15 cellular contexts compared by ENCODE assay signal in genomic region chr3:134331811-134332199, GRCh38. TPM values are rescaled to one million over a fixed set of nuclear protein-coding genes. Genes with fewer than 3 reads are reported as not detected.
A peak's percentile ranks its signal among the peaks of the same experiment; 100 is the strongest.
DNase-seq lines count a peak whose midpoint lies in the region; ATAC-seq and TF ChIP-seq lines count a peak whose summit lies in the region.
"Had no signal": no experiment of that assay in that cellular context is flagged by ENCODE, and none has a peak within 500 bp of the region (broad histone marks: within the 10 kb centered on the region; RNA-seq: fewer than 3 reads in every experiment).

No MANE protein-coding gene starts in this region.

- no peak for ATAC-seq in PC-3
- ATAC-seq in HG02610 (IDR thresholded peaks at IDR 0.05; ENCODE audit: unreplicated experiment), result no peak
- no peak for ATAC-seq in HG03520 (IDR thresholded peaks at IDR 0.05; ENCODE audit: unreplicated experiment)
- no peak for ATAC-seq in HG02884 (IDR thresholded peaks at IDR 0.05; ENCODE audit: unreplicated experiment)

- POLR2A ChIA-PET in PC-3 (lab: Charles Lee; ENCODE audit: unreplicated experiment), result no interaction called here

- H3F3A ChIP-seq in PC-3 (ENCODE audit: low read length, unreplicated experiment) (peaks cover 3% of the 10 kb centered on the region), neural progenitor cell (ENCODE audit: low read depth) (peaks cover 21% of the 10 kb centered on the region)

- H3K4me3 Mint-ChIP-seq in neural progenitor cell (no peak overlapping the region), type B pancreatic cell (peak overlapping the region; percentile 77)
- H3K4me3 Mint-ChIP-seq: stimulated activated naive CD8-positive, alpha-beta T cell treated with anti-CD3 and anti-CD28 coated beads, Interleukin-15, Interleukin-2, amounts not matched to agents 100 ng/mL and 50 ng/mL, for 24 hours had no signal

- CTCF ChIA-PET in PC-3 (lab: Charles Lee), result no interaction called here

- H3K4me1 Mint-ChIP-seq in neural progenitor cell (peaks cover 54% of the 10 kb centered on the region), type B pancreatic cell (ENCODE audit: unreplicated experiment) (peaks cover 34% of the 10 kb centered on the region)

- H3K27me3 Mint-ChIP-seq in neural progenitor cell (ENCODE audit: insufficient read depth, low read depth), result peaks cover 11% of the 10 kb centered on the region
- H3K27me3 Mint-ChIP-seq in type B pancreatic cell, result no peaks in the 10 kb centered on the region
- H3K27me3 Mint-ChIP-seq: stimulated activated naive CD8-positive, alpha-beta T cell treated with anti-CD3 and anti-CD28 coated beads, Interleukin-15, Interleukin-2, amounts not matched to agents 100 ng/mL and 50 ng/mL, for 24 hours had no signal

- DNase-seq in PC-3 (no peak), epithelial cell of esophagus (ENCODE audit: low read depth) (no peak), neural progenitor cell (ENCODE audit: low spot score) (no peak), type B pancreatic cell (ENCODE audit: extremely low spot score, unreplicated experiment) (no peak)
- no peak for DNase-seq in stimulated activated naive CD4-positive, alpha-beta T cell (lab: John Stamatoyannopoulos, UW)
- DNase-seq: activated CD4-positive, CD25-positive, alpha-beta regulatory T cell; activated T-cell treated with anti-CD3 and anti-CD28 coated beads, Interleukin-2, amount 50 U/mL, for 1 hour; amygdala; effector CD4-positive, alpha-beta T cell; NCI-H1694 treated with DMSO at 0.1 percent for 48 hours had no signal

- H3K36me3 Mint-ChIP-seq in neural progenitor cell, result no peaks in the 10 kb centered on the region
- H3K36me3 Mint-ChIP-seq in type B pancreatic cell, result no peaks in the 10 kb centered on the region

- no peaks in the 10 kb centered on the region for H3K9me3 Mint-ChIP-seq in neural progenitor cell
- no peaks in the 10 kb centered on the region for H3K9me3 Mint-ChIP-seq in type B pancreatic cell
- H3K9me3 Mint-ChIP-seq: stimulated activated naive CD8-positive, alpha-beta T cell treated with anti-CD3 and anti-CD28 coated beads, Interleukin-15, Interleukin-2, amounts not matched to agents 100 ng/mL and 50 ng/mL, for 24 hours had no signal

- BruUV-seq in PC-3 (replicated peaks; lab: Mats Ljungman, UMichigan), result no TSS peak

- H3K9me3 ChIP-seq in PC-3 (ENCODE audit: low read length), result no peaks in the 10 kb centered on the region
- H3K9me3 ChIP-seq in neural progenitor cell (ENCODE audit: low read depth), result no peaks in the 10 kb centered on the region

- H4K20me1 ChIP-seq in PC-3 (ENCODE audit: low read length) (no peaks in the 10 kb centered on the region), neural progenitor cell (ENCODE audit: low read depth) (no peaks in the 10 kb centered on the region)

- no peak overlapping the region for H3K27ac Mint-ChIP-seq in neural progenitor cell
- H3K27ac Mint-ChIP-seq in type B pancreatic cell, result peak overlapping the region; percentile 73
- H3K27ac Mint-ChIP-seq: stimulated activated naive CD8-positive, alpha-beta T cell treated with anti-CD3 and anti-CD28 coated beads, Interleukin-15, Interleukin-2, amounts not matched to agents 100 ng/mL and 50 ng/mL, for 24 hours had no signal

- no peaks in the 10 kb centered on the region for H3K27me3 ChIP-seq in PC-3 (ENCODE audit: low read length)
- H3K27me3 ChIP-seq in neural progenitor cell, result no peaks in the 10 kb centered on the region

- peak overlapping the region; percentile 37; the same call in 1 of the 2 replicates for H3K4me2 ChIP-seq in PC-3 (ENCODE audit: low read length)
- peak overlapping the region; percentile 31 for H3K4me2 ChIP-seq in neural progenitor cell
- H3K4me2 ChIP-seq: KMS-11 had no signal

- H3K36me3 ChIP-seq in PC-3 (ENCODE audit: low read depth, low read length) (no peaks in the 10 kb centered on the region), neural progenitor cell (no peaks in the 10 kb centered on the region)

- H3K9ac ChIP-seq in PC-3 (ENCODE audit: low read length), result no peak overlapping the region
- H3K9ac ChIP-seq in neural progenitor cell, result no peak overlapping the region
- H3K9ac ChIP-seq: KMS-11 had no signal

- H3K4me1 ChIP-seq in PC-3 (ENCODE audit: insufficient read depth, low read length), result peaks cover 35% of the 10 kb centered on the region
- peaks cover 54% of the 10 kb centered on the region for H3K4me1 ChIP-seq in neural progenitor cell

- TF ChIP-seq CTCF in PC-3 (conservative IDR thresholded peaks at IDR 0.05; ENCODE audit: low read depth, low read length) (no peak), epithelial cell of esophagus (IDR thresholded peaks at IDR 0.05; ENCODE audit: insufficient read depth, low read depth, low read length, missing control alignments) (no peak), neural progenitor cell (IDR thresholded peaks at IDR 0.05) (no peak), type B pancreatic cell (conservative IDR thresholded peaks at IDR 0.05) (no peak)

- intact Hi-C loops in PC-3 (cut with micrococcal nuclease), result no loop called here

- H2AFZ ChIP-seq in PC-3 (ENCODE audit: low read length) (no peak overlapping the region), neural progenitor cell (replicated peaks) (no peak overlapping the region)

- H3K27ac ChIP-seq in PC-3 (ENCODE audit: low read length), result no peak overlapping the region
- no peak overlapping the region for H3K27ac ChIP-seq in neural progenitor cell
- H3K27ac ChIP-seq: KMS-11 had no signal

- no peaks in the 10 kb centered on the region for H3K9me2 ChIP-seq in PC-3 (replicated peaks; ENCODE audit: low read length)

- H3K79me2 ChIP-seq in PC-3 (ENCODE audit: low read length) (no peaks in the 10 kb centered on the region), neural progenitor cell (ENCODE audit: low read depth) (no peaks in the 10 kb centered on the region)

- no peak overlapping the region for H3K4me3 ChIP-seq in PC-3 (ENCODE audit: low read length)
- peak overlapping the region; percentile 10 for H3K4me3 ChIP-seq in epithelial cell of esophagus (ENCODE audit: low read length)
- no peak overlapping the region for H3K4me3 ChIP-seq in neural progenitor cell

RNA-seq across cellular contexts. Expression of gene AMOTL2, which starts 42.4 kb away (rescaled TPM):
- 96.0 and 124 TPM in 2 replicates for total RNA-seq in PC-3 (2014; rRNA removed)
- total RNA-seq in neural progenitor cell (ENCODE audit: low replicate concordance), result 62.9 and 121 TPM in 2 replicates
- total RNA-seq in type B pancreatic cell (ENCODE audit: low replicate concordance), result 79.2 and 122 TPM in 2 replicates
